ENCODE assay signal across 1 cellular context in genomic region chr7:29563590-29564454, GRCh38.
TF ChIP-seq lines count a peak whose summit lies in the region.

A gene with protein sequence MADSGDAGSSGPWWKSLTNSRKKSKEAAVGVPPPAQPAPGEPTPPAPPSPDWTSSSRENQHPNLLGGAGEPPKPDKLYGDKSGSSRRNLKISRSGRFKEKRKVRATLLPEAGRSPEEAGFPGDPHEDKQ (plus strand): TSS chr7:29563835. CDS start chr7:29566330, 2,495 bp downstream.

TF ChIP-seq in H1, 55 proteins besides CTCF, POLR2A, EP300 and RAD21:
- TF ChIP-seq ASH2L (IDR thresholded peaks at IDR 0.05; ENCODE audit: low read length): no peak
- TF ChIP-seq, protein P1, sequence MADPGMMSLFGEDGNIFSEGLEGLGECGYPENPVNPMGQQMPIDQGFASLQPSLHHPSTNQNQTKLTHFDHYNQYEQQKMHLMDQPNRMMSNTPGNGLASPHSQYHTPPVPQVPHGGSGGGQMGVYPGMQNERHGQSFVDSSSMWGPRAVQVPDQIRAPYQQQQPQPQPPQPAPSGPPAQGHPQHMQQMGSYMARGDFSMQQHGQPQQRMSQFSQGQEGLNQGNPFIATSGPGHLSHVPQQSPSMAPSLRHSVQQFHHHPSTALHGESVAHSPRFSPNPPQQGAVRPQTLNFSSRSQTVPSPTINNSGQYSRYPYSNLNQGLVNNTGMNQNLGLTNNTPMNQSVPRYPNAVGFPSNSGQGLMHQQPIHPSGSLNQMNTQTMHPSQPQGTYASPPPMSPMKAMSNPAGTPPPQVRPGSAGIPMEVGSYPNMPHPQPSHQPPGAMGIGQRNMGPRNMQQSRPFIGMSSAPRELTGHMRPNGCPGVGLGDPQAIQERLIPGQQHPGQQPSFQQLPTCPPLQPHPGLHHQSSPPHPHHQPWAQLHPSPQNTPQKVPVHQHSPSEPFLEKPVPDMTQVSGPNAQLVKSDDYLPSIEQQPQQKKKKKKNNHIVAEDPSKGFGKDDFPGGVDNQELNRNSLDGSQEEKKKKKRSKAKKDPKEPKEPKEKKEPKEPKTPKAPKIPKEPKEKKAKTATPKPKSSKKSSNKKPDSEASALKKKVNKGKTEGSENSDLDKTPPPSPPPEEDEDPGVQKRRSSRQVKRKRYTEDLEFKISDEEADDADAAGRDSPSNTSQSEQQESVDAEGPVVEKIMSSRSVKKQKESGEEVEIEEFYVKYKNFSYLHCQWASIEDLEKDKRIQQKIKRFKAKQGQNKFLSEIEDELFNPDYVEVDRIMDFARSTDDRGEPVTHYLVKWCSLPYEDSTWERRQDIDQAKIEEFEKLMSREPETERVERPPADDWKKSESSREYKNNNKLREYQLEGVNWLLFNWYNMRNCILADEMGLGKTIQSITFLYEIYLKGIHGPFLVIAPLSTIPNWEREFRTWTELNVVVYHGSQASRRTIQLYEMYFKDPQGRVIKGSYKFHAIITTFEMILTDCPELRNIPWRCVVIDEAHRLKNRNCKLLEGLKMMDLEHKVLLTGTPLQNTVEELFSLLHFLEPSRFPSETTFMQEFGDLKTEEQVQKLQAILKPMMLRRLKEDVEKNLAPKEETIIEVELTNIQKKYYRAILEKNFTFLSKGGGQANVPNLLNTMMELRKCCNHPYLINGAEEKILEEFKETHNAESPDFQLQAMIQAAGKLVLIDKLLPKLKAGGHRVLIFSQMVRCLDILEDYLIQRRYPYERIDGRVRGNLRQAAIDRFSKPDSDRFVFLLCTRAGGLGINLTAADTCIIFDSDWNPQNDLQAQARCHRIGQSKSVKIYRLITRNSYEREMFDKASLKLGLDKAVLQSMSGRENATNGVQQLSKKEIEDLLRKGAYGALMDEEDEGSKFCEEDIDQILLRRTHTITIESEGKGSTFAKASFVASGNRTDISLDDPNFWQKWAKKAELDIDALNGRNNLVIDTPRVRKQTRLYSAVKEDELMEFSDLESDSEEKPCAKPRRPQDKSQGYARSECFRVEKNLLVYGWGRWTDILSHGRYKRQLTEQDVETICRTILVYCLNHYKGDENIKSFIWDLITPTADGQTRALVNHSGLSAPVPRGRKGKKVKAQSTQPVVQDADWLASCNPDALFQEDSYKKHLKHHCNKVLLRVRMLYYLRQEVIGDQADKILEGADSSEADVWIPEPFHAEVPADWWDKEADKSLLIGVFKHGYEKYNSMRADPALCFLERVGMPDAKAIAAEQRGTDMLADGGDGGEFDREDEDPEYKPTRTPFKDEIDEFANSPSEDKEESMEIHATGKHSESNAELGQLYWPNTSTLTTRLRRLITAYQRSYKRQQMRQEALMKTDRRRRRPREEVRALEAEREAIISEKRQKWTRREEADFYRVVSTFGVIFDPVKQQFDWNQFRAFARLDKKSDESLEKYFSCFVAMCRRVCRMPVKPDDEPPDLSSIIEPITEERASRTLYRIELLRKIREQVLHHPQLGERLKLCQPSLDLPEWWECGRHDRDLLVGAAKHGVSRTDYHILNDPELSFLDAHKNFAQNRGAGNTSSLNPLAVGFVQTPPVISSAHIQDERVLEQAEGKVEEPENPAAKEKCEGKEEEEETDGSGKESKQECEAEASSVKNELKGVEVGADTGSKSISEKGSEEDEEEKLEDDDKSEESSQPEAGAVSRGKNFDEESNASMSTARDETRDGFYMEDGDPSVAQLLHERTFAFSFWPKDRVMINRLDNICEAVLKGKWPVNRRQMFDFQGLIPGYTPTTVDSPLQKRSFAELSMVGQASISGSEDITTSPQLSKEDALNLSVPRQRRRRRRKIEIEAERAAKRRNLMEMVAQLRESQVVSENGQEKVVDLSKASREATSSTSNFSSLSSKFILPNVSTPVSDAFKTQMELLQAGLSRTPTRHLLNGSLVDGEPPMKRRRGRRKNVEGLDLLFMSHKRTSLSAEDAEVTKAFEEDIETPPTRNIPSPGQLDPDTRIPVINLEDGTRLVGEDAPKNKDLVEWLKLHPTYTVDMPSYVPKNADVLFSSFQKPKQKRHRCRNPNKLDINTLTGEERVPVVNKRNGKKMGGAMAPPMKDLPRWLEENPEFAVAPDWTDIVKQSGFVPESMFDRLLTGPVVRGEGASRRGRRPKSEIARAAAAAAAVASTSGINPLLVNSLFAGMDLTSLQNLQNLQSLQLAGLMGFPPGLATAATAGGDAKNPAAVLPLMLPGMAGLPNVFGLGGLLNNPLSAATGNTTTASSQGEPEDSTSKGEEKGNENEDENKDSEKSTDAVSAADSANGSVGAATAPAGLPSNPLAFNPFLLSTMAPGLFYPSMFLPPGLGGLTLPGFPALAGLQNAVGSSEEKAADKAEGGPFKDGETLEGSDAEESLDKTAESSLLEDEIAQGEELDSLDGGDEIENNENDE (IDR thresholded peaks at IDR 0.05; ENCODE audit: insufficient replicate concordance, low read length): no peak
- TF ChIP-seq RBBP5 (IDR thresholded peaks at IDR 0.05; ENCODE audit: borderline replicate concordance, low read depth, low read length): peak; percentile 66; the same call in 1 of the 2 replicates
- 0 out of 2 replicates have a peak, but pooled peaks have one; percentile 5 for TF ChIP-seq GABPA (IDR thresholded peaks at IDR 0.05; ENCODE audit: borderline replicate concordance, insufficient read depth, low read length)
- TF ChIP-seq, protein P2, sequence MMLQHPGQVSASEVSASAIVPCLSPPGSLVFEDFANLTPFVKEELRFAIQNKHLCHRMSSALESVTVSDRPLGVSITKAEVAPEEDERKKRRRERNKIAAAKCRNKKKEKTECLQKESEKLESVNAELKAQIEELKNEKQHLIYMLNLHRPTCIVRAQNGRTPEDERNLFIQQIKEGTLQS (IDR thresholded peaks at IDR 0.05; ENCODE audit: insufficient read depth, low read depth, low read length): no peak
- no peak for TF ChIP-seq EGR1 (IDR thresholded peaks at IDR 0.05; ENCODE audit: borderline replicate concordance, low read depth, low read length)
- TF ChIP-seq KDM4A (IDR thresholded peaks at IDR 0.05; ENCODE audit: low read depth, low read length, severe bottlenecking): peak; percentile 84
- no peak for TF ChIP-seq JUN (IDR thresholded peaks at IDR 0.05; ENCODE audit: low read depth, low read length)
- no peak for TF ChIP-seq MAFK (IDR thresholded peaks at IDR 0.05; ENCODE audit: low read depth, low read length)
- TF ChIP-seq, protein P3, sequence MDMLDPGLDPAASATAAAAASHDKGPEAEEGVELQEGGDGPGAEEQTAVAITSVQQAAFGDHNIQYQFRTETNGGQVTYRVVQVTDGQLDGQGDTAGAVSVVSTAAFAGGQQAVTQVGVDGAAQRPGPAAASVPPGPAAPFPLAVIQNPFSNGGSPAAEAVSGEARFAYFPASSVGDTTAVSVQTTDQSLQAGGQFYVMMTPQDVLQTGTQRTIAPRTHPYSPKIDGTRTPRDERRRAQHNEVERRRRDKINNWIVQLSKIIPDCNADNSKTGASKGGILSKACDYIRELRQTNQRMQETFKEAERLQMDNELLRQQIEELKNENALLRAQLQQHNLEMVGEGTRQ (IDR thresholded peaks at IDR 0.05; ENCODE audit: low read length): peak; percentile 34; the same call in 1 of the 2 replicates
- TF ChIP-seq CREB1 (IDR thresholded peaks at IDR 0.05): no peak
- peak; percentile 53 for TF ChIP-seq TBP (IDR thresholded peaks at IDR 0.05; ENCODE audit: low read depth, low read length)
- TF ChIP-seq PHF8 (conservative IDR thresholded peaks at IDR 0.05; ENCODE audit: low read depth, low read length): no peak
- TF ChIP-seq SP1 (IDR thresholded peaks at IDR 0.05; ENCODE audit: low read depth, low read length): 0 out of 2 replicates have a peak, but pooled peaks have one; percentile 13
TF ChIP-seq in H1: peak in this region for 6.
